Comparison of ENCODE assay signal across 1 cellular context in the genomic region with DNA sequence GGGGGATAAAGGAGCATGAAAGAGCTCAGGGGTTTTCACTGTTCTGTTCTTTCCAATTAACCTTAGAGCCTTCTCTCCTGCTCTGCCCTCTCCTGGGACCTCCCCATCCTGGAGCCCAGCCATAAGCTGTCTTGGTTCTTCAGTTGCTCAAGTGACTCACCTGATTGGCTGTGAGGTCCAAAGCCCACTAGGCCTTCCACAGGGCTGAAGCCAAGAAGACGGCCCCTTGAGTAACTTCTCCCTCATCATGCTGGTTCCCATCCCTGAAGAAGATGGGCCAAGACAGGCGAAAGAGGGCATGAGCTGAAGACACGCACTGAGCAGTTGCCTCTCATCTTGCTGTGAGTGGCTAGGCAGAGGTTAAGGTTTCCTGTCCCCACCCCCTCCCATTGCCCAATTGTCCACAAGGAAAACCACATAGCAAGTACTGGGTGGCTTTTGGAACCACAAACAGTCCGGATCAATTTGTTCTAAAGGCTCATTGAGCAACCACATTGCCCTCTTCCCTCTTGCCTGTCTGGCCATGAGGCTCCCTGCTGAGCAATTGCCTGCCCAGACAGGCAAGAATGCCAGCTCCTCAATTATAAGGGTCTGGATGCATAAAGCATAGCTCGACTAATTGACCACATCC.
A peak's percentile ranks its signal among the peaks of the same experiment; 100 is the strongest.
TF ChIP-seq lines count a peak whose summit lies in the region.

No MANE protein-coding gene starts in this region.

TF ChIP-seq in HepG2, 621 proteins besides CTCF, POLR2A, EP300 and RAD21 (continued from another document and continues in another):
- no peak for TF ChIP-seq TRIM22 (IDR thresholded peaks at IDR 0.05)
- TF ChIP-seq ZNF776 (CRISPR knock-in tag; IDR thresholded peaks at IDR 0.05), result peak; percentile 68; the same call in 1 of the 2 replicates
- TF ChIP-seq, protein P1, sequence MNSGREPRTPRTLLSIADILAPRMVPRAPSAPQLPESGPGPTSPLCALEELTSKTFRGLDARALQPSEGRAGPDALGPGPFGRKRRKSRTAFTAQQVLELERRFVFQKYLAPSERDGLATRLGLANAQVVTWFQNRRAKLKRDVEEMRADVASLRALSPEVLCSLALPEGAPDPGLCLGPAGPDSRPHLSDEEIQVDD (CRISPR knock-in tag; IDR thresholded peaks at IDR 0.05; ENCODE audit: borderline replicate concordance), result 0 out of 2 replicates have a peak, but pooled peaks have one; percentile 62
- 0 out of 2 replicates have a peak, but pooled peaks have one; percentile 30 for TF ChIP-seq ZBTB2 (CRISPR knock-in tag; IDR thresholded peaks at IDR 0.05; ENCODE audit: low read depth)
- TF ChIP-seq HHEX (CRISPR knock-in tag; IDR thresholded peaks at IDR 0.05), result peak; percentile 61; the same call in 1 of the 2 replicates
- no peak for TF ChIP-seq ZFP36 (IDR thresholded peaks at IDR 0.05; ENCODE audit: borderline replicate concordance, low read depth, low read length, partially characterized antibody)
- no peak for TF ChIP-seq ZNF660 (CRISPR knock-in tag; IDR thresholded peaks at IDR 0.05; ENCODE audit: borderline replicate concordance, low read depth)
- TF ChIP-seq SOX6 (IDR thresholded peaks at IDR 0.05), result no peak
- peak; percentile 96 for TF ChIP-seq SOX6 (CRISPR knock-in tag; IDR thresholded peaks at IDR 0.05)
- TF ChIP-seq YEATS2 (CRISPR knock-in tag; IDR thresholded peaks at IDR 0.05; ENCODE audit: borderline replicate concordance), result no peak
- TF ChIP-seq ZSCAN31 (CRISPR knock-in tag; IDR thresholded peaks at IDR 0.05; ENCODE audit: low read depth), result peak; percentile 90; the same call in 1 of the 2 replicates
- no peak for TF ChIP-seq ZNF556 (CRISPR knock-in tag; IDR thresholded peaks at IDR 0.05; ENCODE audit: borderline replicate concordance)
- peak; percentile 95 for TF ChIP-seq MED1 (CRISPR knock-in tag; IDR thresholded peaks at IDR 0.05)
- no peak for TF ChIP-seq U2AF2 (IDR thresholded peaks at IDR 0.05; ENCODE audit: low read depth, low read length)
- no peak for TF ChIP-seq HNRNPH1 (optimal IDR thresholded peaks at IDR 0.05; ENCODE audit: low read depth, low read length)
- peak; percentile 96 for TF ChIP-seq ZNF652 (CRISPR knock-in tag; IDR thresholded peaks at IDR 0.05; ENCODE audit: borderline replicate concordance, low read depth)
- TF ChIP-seq ZXDC (CRISPR knock-in tag; IDR thresholded peaks at IDR 0.05), result no peak
- TF ChIP-seq CREB1 (IDR thresholded peaks at IDR 0.05), result no peak
- TF ChIP-seq CREB1 (CRISPR knock-in tag; IDR thresholded peaks at IDR 0.05), result peak; percentile 52; the same call in 1 of the 2 replicates
- TF ChIP-seq ZNF552 (CRISPR knock-in tag; IDR thresholded peaks at IDR 0.05; ENCODE audit: borderline replicate concordance), result no peak
- TF ChIP-seq SIN3A (IDR thresholded peaks at IDR 0.05; ENCODE audit: borderline replicate concordance, low read depth, low read length), result peak; percentile 78; the same call in 1 of the 2 replicates
- TF ChIP-seq MLXIP (CRISPR knock-in tag; IDR thresholded peaks at IDR 0.05; ENCODE audit: borderline replicate concordance), result no peak
- peak; percentile 76; the same call in 1 of the 2 replicates for TF ChIP-seq MYC (CRISPR knock-in tag; IDR thresholded peaks at IDR 0.05; ENCODE audit: borderline replicate concordance)
- peak; percentile 73; the same call in 1 of the 2 replicates for TF ChIP-seq ZNF605 (CRISPR knock-in tag; IDR thresholded peaks at IDR 0.05)
- no peak for TF ChIP-seq SIN3B (IDR thresholded peaks at IDR 0.05; ENCODE audit: low read length)
- TF ChIP-seq ZNF790 (CRISPR knock-in tag; IDR thresholded peaks at IDR 0.05; ENCODE audit: borderline replicate concordance), result no peak
- TF ChIP-seq, protein P2, sequence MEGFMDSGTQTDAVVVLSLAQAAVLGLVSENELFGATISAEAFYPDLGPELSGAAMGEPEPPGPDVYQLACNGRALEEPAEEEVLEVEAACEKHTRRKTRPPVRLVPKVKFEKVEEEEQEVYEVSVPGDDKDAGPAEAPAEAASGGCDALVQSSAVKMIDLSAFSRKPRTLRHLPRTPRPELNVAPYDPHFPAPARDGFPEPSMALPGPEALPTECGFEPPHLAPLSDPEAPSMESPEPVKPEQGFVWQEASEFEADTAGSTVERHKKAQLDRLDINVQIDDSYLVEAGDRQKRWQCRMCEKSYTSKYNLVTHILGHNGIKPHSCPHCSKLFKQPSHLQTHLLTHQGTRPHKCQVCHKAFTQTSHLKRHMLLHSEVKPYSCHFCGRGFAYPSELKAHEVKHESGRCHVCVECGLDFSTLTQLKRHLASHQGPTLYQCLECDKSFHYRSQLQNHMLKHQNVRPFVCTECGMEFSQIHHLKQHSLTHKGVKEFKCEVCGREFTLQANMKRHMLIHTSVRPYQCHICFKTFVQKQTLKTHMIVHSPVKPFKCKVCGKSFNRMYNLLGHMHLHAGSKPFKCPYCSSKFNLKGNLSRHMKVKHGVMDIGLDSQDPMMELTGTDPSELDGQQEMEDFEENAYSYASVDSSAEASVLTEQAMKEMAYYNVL (CRISPR knock-in tag; IDR thresholded peaks at IDR 0.05; ENCODE audit: borderline replicate concordance), result no peak; the same call in 1 of the 2 replicates
- TF ChIP-seq PPARG (CRISPR knock-in tag; conservative IDR thresholded peaks at IDR 0.05), result peak; percentile 62; the same call in 1 of the 2 replicates
- TF ChIP-seq ZNF703 (CRISPR knock-in tag; IDR thresholded peaks at IDR 0.05; ENCODE audit: borderline replicate concordance), result no peak; the same call in 1 of the 2 replicates
- TF ChIP-seq PHF8 (CRISPR knock-in tag; IDR thresholded peaks at IDR 0.05), result peak; percentile 50; the same call in 1 of the 2 replicates
- TF ChIP-seq, protein P3, sequence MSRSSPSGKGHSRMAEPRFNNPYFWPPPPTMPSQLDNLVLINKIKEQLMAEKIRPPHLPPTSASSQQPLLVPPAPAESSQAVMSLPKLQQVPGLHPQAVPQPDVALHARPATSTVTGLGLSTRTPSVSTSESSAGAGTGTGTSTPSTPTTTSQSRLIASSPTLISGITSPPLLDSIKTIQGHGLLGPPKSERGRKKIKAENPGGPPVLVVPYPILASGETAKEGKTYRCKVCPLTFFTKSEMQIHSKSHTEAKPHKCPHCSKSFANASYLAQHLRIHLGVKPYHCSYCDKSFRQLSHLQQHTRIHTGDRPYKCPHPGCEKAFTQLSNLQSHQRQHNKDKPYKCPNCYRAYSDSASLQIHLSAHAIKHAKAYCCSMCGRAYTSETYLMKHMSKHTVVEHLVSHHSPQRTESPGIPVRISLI (CRISPR knock-in tag; IDR thresholded peaks at IDR 0.05; ENCODE audit: borderline replicate concordance), result no peak; the same call in 1 of the 2 replicates
- no peak for TF ChIP-seq ZNF468 (CRISPR knock-in tag; IDR thresholded peaks at IDR 0.05)
- no peak for TF ChIP-seq ZNF138 (CRISPR knock-in tag; IDR thresholded peaks at IDR 0.05; ENCODE audit: low read depth)
- TF ChIP-seq HMG20B (CRISPR knock-in tag; conservative IDR thresholded peaks at IDR 0.05), result peak; percentile 76
- TF ChIP-seq, protein P4, sequence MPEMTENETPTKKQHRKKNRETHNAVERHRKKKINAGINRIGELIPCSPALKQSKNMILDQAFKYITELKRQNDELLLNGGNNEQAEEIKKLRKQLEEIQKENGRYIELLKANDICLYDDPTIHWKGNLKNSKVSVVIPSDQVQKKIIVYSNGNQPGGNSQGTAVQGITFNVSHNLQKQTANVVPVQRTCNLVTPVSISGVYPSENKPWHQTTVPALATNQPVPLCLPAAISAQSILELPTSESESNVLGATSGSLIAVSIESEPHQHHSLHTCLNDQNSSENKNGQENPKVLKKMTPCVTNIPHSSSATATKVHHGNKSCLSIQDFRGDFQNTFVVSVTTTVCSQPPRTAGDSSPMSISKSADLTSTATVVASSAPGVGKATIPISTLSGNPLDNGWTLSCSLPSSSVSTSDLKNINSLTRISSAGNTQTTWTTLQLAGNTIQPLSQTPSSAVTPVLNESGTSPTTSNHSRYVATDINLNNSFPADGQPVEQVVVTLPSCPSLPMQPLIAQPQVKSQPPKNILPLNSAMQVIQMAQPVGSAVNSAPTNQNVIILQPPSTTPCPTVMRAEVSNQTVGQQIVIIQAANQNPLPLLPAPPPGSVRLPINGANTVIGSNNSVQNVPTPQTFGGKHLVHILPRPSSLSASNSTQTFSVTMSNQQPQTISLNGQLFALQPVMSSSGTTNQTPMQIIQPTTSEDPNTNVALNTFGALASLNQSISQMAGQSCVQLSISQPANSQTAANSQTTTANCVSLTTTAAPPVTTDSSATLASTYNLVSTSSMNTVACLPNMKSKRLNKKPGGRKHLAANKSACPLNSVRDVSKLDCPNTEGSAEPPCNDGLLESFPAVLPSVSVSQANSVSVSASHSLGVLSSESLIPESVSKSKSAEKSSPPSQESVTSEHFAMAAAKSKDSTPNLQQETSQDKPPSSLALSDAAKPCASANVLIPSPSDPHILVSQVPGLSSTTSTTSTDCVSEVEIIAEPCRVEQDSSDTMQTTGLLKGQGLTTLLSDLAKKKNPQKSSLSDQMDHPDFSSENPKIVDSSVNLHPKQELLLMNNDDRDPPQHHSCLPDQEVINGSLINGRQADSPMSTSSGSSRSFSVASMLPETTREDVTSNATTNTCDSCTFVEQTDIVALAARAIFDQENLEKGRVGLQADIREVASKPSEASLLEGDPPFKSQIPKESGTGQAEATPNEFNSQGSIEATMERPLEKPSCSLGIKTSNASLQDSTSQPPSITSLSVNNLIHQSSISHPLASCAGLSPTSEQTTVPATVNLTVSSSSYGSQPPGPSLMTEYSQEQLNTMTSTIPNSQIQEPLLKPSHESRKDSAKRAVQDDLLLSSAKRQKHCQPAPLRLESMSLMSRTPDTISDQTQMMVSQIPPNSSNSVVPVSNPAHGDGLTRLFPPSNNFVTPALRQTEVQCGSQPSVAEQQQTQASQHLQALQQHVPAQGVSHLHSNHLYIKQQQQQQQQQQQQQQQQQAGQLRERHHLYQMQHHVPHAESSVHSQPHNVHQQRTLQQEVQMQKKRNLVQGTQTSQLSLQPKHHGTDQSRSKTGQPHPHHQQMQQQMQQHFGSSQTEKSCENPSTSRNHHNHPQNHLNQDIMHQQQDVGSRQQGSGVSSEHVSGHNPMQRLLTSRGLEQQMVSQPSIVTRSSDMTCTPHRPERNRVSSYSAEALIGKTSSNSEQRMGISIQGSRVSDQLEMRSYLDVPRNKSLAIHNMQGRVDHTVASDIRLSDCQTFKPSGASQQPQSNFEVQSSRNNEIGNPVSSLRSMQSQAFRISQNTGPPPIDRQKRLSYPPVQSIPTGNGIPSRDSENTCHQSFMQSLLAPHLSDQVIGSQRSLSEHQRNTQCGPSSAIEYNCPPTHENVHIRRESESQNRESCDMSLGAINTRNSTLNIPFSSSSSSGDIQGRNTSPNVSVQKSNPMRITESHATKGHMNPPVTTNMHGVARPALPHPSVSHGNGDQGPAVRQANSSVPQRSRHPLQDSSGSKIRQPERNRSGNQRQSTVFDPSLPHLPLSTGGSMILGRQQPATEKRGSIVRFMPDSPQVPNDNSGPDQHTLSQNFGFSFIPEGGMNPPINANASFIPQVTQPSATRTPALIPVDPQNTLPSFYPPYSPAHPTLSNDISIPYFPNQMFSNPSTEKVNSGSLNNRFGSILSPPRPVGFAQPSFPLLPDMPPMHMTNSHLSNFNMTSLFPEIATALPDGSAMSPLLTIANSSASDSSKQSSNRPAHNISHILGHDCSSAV (CRISPR knock-in tag; IDR thresholded peaks at IDR 0.05; ENCODE audit: borderline replicate concordance), result no peak
